In the genomic region with DNA sequence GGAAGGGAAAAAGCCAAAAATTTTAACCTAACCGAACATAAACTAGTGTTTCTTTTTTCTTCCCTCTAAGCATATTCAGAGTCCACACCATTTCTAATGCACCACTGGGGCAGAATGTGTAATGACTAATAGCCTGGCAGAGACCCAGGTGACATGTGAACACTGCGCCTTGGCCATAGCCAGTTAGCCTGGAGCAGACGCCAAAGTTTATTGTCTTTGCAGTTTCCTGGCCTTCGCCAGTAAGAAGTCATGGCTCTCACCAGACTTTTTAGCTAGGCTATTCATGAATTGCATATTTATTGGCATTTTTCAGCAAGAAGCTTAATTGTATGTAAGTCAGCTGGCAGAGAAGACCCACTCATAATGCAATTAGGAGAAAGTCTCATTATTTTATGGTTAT, we compare ENCODE assay signal across 11 cellular contexts.
A peak's percentile ranks its signal among the peaks of the same experiment; 100 is the strongest.
DNase-seq lines count a peak whose midpoint lies in the region; ATAC-seq, FAIRE-seq and TF ChIP-seq lines count a peak whose summit lies in the region.
"Had no signal": no experiment of that assay in that cellular context is flagged by ENCODE, and none has a peak within 500 bp of the region (broad histone marks: within the 10 kb centered on the region; RNA-seq: fewer than 3 reads in every experiment).

No MANE protein-coding gene starts in this region.

- H3K79me2 ChIP-seq in endothelial cell of umbilical vein (ENCODE audit: control insufficient read depth, insufficient read depth, low read length) = no peaks in the 10 kb centered on the region

- peak overlapping the region; percentile 80 for H2AFZ ChIP-seq in endothelial cell of umbilical vein (ENCODE audit: low read depth, low read length)

- in situ Hi-C loops in ACHN (cut with HindIII; ENCODE audit: low pct_ligation_motif_present, low pct_unique_long_range_greater_than_20kb, low sequenced_read_pairs) = no loop called here

- H3K4me3 ChIP-seq in MG63 (no peak overlapping the region), endothelial cell of umbilical vein (replicated peaks in 1 of 3; ENCODE audit: insufficient read depth in 1 of 3, low read depth in 1 of 3, low read length in 3 of 3) (no peak overlapping the region)
- H3K4me3 ChIP-seq: BLaER1 treated with 17β-estradiol and CSF1 and Interleukin-3, amounts not matched to agents 10 nM and 100 nM; SK-N-MC had no signal

- H3K36me3 ChIP-seq in MG63 (no peaks in the 10 kb centered on the region), endothelial cell of umbilical vein (ENCODE audit: control insufficient read depth in 2 of 2, extremely low read depth in 1 of 2, insufficient read depth in 2 of 2, low read length in 2 of 2) (no peaks in the 10 kb centered on the region)
- H3K36me3 ChIP-seq: BLaER1 treated with 17β-estradiol and CSF1 and Interleukin-3, amounts not matched to agents 10 nM and 100 nM had no signal

- POLR2A ChIA-PET in endothelial cell of umbilical vein (lab: Charles Lee) = no interaction called here

- CTCF ChIA-PET in endothelial cell of umbilical vein (lab: Charles Lee) = interaction anchor here (1.3 kb wide), 1 partner anchor 108 kb away, joined by 4 read pairs; no protein-coding TSS in a partner anchor

- peak; percentile 91 for FAIRE-seq in endothelial cell of umbilical vein (lab: Jason Lieb, UNC)

- H3K9ac ChIP-seq in endothelial cell of umbilical vein (replicated peaks; ENCODE audit: extremely low read depth, insufficient read depth, low read length) = peak overlapping the region; percentile 38
- H3K9ac ChIP-seq: BLaER1 treated with 17β-estradiol and CSF1 and Interleukin-3, amounts not matched to agents 10 nM and 100 nM had no signal

- H3K27ac ChIP-seq in endothelial cell of umbilical vein (ENCODE audit: insufficient read depth, low read depth, low read length) = peak overlapping the region; percentile 76
- H3K27ac ChIP-seq: BLaER1 treated with 17β-estradiol and CSF1 and Interleukin-3, amounts not matched to agents 10 nM and 100 nM; SK-N-MC had no signal

- intact Hi-C loops in endothelial cell of umbilical vein (cut with micrococcal nuclease) = loop anchor here (1.0 to 2.0 kb wide), 2 partner anchors 19 to 246 kb away; no protein-coding TSS in a partner anchor

- H3K4me2 ChIP-seq in endothelial cell of umbilical vein (ENCODE audit: insufficient read depth, low read length) = peak overlapping the region; percentile 31
- H3K4me2 ChIP-seq: BLaER1 treated with 17β-estradiol and CSF1 and Interleukin-3, amounts not matched to agents 10 nM and 100 nM had no signal

- ATAC-seq in HG03196 (IDR thresholded peaks at IDR 0.05; ENCODE audit: unreplicated experiment) = no peak
- ATAC-seq in GM21786 (IDR thresholded peaks at IDR 0.05; ENCODE audit: unreplicated experiment) = no peak

- TF ChIP-seq POLR2A in endothelial cell of umbilical vein (IDR thresholded peaks at IDR 0.05; ENCODE audit: low read depth, low read length) = no peak

- H3K4me1 ChIP-seq in endothelial cell of umbilical vein (ENCODE audit: control insufficient read depth, extremely low read depth, insufficient read depth, low read length) = peaks cover 22% of the 10 kb centered on the region

- H3K9me1 ChIP-seq in endothelial cell of umbilical vein (replicated peaks; ENCODE audit: control insufficient read depth, extremely low read depth, insufficient read depth, low read length) = no peaks in the 10 kb centered on the region

- dilution Hi-C loops in endothelial cell of umbilical vein (cut with MboI; ENCODE audit: extremely low pct_ligation_motif_present, low sequenced_read_pairs) = no loop called here

- DNase-seq in ACHN (peak; percentile 19), MG63 (peak; percentile 96), endothelial cell of umbilical vein (ENCODE audit: low read depth, low spot score) (peak; percentile 96), midbrain (lab: John Stamatoyannopoulos, UW) (peak; percentile 72), activated gamma-delta T cell (lab: John Stamatoyannopoulos, UW) (no peak)
- no peak for DNase-seq in activated naive CD4-positive, alpha-beta T cell (lab: John Stamatoyannopoulos, UW)
- DNase-seq: activated naive CD4-positive, alpha-beta T cell treated with anti-CD3 and anti-CD28 coated beads, Interleukin-2, amount 10 ng/mL, durations not matched to agents 7 days and 5 days had no signal

- no peaks in the 10 kb centered on the region for H4K20me1 ChIP-seq in endothelial cell of umbilical vein (replicated peaks; ENCODE audit: control insufficient read depth, extremely low read depth, insufficient read depth, low read length)
- H4K20me1 ChIP-seq: BLaER1 treated with 17β-estradiol and CSF1 and Interleukin-3, amounts not matched to agents 10 nM and 100 nM had no signal

- no peak for TF ChIP-seq CTCF in endothelial cell of umbilical vein (IDR thresholded peaks at IDR 0.05; ENCODE audit: extremely low read depth in 1 of 2, insufficient read depth in 1 of 2, low read depth in 1 of 2, low read length in 2 of 2)

- no TSS peak for BruUV-seq in endothelial cell of umbilical vein (replicated peaks; lab: Mats Ljungman, UMichigan)

- H3K27me3 ChIP-seq in MG63 (no peaks in the 10 kb centered on the region), endothelial cell of umbilical vein (ENCODE audit: control insufficient read depth in 2 of 2, insufficient read depth in 2 of 2, low read length in 2 of 2) (no peaks in the 10 kb centered on the region)
- H3K27me3 ChIP-seq: BLaER1 treated with 17β-estradiol and CSF1 and Interleukin-3, amounts not matched to agents 10 nM and 100 nM had no signal

- no peaks in the 10 kb centered on the region for H3K9me3 ChIP-seq in MG63
- no peaks in the 10 kb centered on the region for H3K9me3 ChIP-seq in endothelial cell of umbilical vein (replicated peaks; ENCODE audit: control insufficient read depth, insufficient read depth, low read length)

TF ChIP-seq in endothelial cell of umbilical vein, 7 proteins besides CTCF, POLR2A, EP300 and RAD21:
- peak; percentile 59 for TF ChIP-seq JUN (IDR thresholded peaks at IDR 0.05; ENCODE audit: borderline replicate concordance, insufficient read depth, insufficient read length, low read depth)
- TF ChIP-seq FOS (IDR thresholded peaks at IDR 0.05; ENCODE audit: borderline replicate concordance, insufficient read depth, low read length) = peak; percentile 82
- no peak for TF ChIP-seq GATA2 (IDR thresholded peaks at IDR 0.05; ENCODE audit: insufficient read depth, insufficient read length, low read depth, low read length)
- TF ChIP-seq MYC (IDR thresholded peaks at IDR 0.05; ENCODE audit: low read depth, low read length) = no peak
- no peak for TF ChIP-seq EZH2 (IDR thresholded peaks at IDR 0.05; ENCODE audit: borderline replicate concordance, low read depth, low read length, severe bottlenecking)
- TF ChIP-seq, protein P1, sequence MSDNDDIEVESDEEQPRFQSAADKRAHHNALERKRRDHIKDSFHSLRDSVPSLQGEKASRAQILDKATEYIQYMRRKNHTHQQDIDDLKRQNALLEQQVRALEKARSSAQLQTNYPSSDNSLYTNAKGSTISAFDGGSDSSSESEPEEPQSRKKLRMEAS (IDR thresholded peaks at IDR 0.05; ENCODE audit: insufficient read depth, insufficient read length) = no peak
- TF ChIP-seq POLR2AphosphoS5 (IDR thresholded peaks at IDR 0.05; ENCODE audit: insufficient read depth, low read depth, low read length) = peak; percentile 45

Comparison
In these comparisons a context has a peak if more than half of its experiments do, and no peak if none do; other contexts are left out.
1. DNase-seq: peak in ACHN (single experiment), MG63 (single experiment), endothelial cell of umbilical vein (single experiment) and midbrain (single experiment); none in activated naive CD4-positive, alpha-beta T cell (0 of 4) and activated gamma-delta T cell (single experiment).